ENCODE assay signal across 1 cellular context in the genomic region with DNA sequence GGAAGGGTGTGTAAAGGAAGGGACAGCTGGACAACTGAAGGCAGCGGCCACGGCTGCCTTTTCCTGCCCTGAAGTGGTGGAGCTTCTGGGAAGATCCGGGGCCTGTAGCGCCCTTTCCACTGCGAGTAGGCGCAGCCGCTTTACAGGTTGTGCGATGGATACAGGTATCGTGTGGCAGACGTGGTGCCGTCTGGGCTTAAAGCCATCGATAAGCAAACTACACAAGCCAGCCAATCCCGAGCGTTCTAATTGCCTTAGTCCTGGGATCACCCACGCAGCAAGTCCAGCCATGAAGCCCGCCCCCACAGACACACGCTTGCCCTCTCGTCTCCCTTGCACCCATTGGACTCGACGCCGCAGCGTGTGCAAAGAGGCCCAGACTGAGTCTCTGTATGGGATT.
TF ChIP-seq lines count a peak whose summit lies in the region.

No MANE protein-coding gene starts in this region.

TF ChIP-seq in SK-N-SH treated with all-trans-retinoic acid at 6 μM for 48 hours, 23 proteins besides CTCF, POLR2A, EP300 and RAD21 (continued from another document):
- TF ChIP-seq, protein P1, sequence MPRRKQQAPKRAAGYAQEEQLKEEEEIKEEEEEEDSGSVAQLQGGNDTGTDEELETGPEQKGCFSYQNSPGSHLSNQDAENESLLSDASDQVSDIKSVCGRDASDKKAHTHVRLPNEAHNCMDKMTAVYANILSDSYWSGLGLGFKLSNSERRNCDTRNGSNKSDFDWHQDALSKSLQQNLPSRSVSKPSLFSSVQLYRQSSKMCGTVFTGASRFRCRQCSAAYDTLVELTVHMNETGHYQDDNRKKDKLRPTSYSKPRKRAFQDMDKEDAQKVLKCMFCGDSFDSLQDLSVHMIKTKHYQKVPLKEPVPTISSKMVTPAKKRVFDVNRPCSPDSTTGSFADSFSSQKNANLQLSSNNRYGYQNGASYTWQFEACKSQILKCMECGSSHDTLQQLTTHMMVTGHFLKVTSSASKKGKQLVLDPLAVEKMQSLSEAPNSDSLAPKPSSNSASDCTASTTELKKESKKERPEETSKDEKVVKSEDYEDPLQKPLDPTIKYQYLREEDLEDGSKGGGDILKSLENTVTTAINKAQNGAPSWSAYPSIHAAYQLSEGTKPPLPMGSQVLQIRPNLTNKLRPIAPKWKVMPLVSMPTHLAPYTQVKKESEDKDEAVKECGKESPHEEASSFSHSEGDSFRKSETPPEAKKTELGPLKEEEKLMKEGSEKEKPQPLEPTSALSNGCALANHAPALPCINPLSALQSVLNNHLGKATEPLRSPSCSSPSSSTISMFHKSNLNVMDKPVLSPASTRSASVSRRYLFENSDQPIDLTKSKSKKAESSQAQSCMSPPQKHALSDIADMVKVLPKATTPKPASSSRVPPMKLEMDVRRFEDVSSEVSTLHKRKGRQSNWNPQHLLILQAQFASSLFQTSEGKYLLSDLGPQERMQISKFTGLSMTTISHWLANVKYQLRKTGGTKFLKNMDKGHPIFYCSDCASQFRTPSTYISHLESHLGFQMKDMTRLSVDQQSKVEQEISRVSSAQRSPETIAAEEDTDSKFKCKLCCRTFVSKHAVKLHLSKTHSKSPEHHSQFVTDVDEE (CRISPR knock-in tag; IDR thresholded peaks at IDR 0.05) = no peak
- TF ChIP-seq, protein P2, sequence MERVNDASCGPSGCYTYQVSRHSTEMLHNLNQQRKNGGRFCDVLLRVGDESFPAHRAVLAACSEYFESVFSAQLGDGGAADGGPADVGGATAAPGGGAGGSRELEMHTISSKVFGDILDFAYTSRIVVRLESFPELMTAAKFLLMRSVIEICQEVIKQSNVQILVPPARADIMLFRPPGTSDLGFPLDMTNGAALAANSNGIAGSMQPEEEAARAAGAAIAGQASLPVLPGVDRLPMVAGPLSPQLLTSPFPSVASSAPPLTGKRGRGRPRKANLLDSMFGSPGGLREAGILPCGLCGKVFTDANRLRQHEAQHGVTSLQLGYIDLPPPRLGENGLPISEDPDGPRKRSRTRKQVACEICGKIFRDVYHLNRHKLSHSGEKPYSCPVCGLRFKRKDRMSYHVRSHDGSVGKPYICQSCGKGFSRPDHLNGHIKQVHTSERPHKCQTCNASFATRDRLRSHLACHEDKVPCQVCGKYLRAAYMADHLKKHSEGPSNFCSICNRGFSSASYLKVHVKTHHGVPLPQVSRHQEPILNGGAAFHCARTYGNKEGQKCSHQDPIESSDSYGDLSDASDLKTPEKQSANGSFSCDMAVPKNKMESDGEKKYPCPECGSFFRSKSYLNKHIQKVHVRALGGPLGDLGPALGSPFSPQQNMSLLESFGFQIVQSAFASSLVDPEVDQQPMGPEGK (CRISPR knock-in tag; IDR thresholded peaks at IDR 0.05; ENCODE audit: borderline replicate concordance) = no peak
- no peak for TF ChIP-seq ZNF565 (CRISPR knock-in tag; conservative IDR thresholded peaks at IDR 0.05; ENCODE audit: low read depth)
TF ChIP-seq in SK-N-SH treated with all-trans-retinoic acid at 6 μM for 48 hours: peak in this region for 0.
